In the genomic region with DNA sequence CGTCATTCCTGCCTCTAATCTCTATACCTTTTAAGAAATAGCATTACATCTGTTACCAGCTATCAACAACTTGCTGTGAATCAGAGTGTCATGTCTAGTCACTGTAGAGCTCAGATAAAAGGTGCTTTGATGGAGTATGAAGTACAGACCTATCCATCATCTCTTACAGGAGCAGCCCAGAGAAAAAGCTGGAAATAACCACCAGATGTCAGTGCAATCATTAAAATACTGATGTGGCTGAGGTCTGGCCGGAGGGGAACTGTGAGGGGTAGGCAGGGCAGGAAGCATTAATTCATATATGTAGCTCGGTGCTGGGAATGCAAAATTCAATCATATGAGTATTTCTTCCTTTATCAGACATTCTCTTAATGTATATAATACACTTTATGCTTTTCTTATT, we compare ENCODE assay signal across 8 cellular contexts.
DNase-seq lines count a peak whose midpoint lies in the region; ATAC-seq and TF ChIP-seq lines count a peak whose summit lies in the region.

No MANE protein-coding gene starts in this region.

- no peaks in the 10 kb centered on the region for H3K27me3 ChIP-seq in vagina

- no peak overlapping the region for H3K4me3 Mint-ChIP-seq in neural crest cell

- no peaks in the 10 kb centered on the region for H3K4me1 Mint-ChIP-seq in neural crest cell

- H3K4me3 ChIP-seq in cardiac fibroblast (replicated peaks in 1 of 2; ENCODE audit: low read depth in 2 of 2, low read length in 2 of 2) (no peak overlapping the region), vagina (no peak overlapping the region)

- DNase-seq in ELF-1 (ENCODE audit: low read depth, low spot score) (peak; percentile 63), cardiac fibroblast (ENCODE audit: low read depth in 2 of 2) (peak; percentile 8 to 25), neural crest cell (ENCODE audit: low read depth, low spot score) (no peak), GOT3 (lab: John Stamatoyannopoulos, UW) (no peak), vagina (ENCODE audit: extremely low spot score in 2 of 2) (no peak)

- intact Hi-C loops in vagina (cut with DNase I), result no loop called here

- H3K9me3 ChIP-seq in vagina, result no peaks in the 10 kb centered on the region

- no peak overlapping the region for H3K27ac Mint-ChIP-seq in neural crest cell (ENCODE audit: unreplicated experiment)

- peaks cover 3% of the 10 kb centered on the region for H3K36me3 Mint-ChIP-seq in neural crest cell (ENCODE audit: low read depth)

- TF ChIP-seq CTCF in LNCAP (IDR thresholded peaks at IDR 0.05) (peak; percentile 35; the same call in 1 of the 2 replicates), cardiac fibroblast (IDR thresholded peaks at IDR 0.05; ENCODE audit: low read depth, low read length) (peak; percentile 16), neural crest cell (conservative IDR thresholded peaks at IDR 0.05) (peak; percentile 64), vagina (IDR thresholded peaks at IDR 0.05) (peak in 1 of 3 experiments; percentile 24)

- no peak overlapping the region for H3K27ac ChIP-seq in vagina

- H3K27me3 Mint-ChIP-seq in neural crest cell (ENCODE audit: low read depth), result no peaks in the 10 kb centered on the region

- H3K4me1 ChIP-seq in vagina, result no peaks in the 10 kb centered on the region

- no peaks in the 10 kb centered on the region for H3K36me3 ChIP-seq in vagina

- H3K9me3 Mint-ChIP-seq in neural crest cell, result peaks cover 5% of the 10 kb centered on the region

- no peak for ATAC-seq in GM21360 (IDR thresholded peaks at IDR 0.05; ENCODE audit: unreplicated experiment)
- ATAC-seq in GM21526 (IDR thresholded peaks at IDR 0.05; ENCODE audit: low FRiP score, unreplicated experiment), result no peak

- TF ChIP-seq POLR2A in vagina (IDR thresholded peaks at IDR 0.05), result no peak

Comparison
In these comparisons a context has a peak if more than half of its experiments do, and no peak if none do; other contexts are left out.
1. DNase-seq: peak in ELF-1 (single experiment) and cardiac fibroblast (2 of 2); none in neural crest cell (single experiment), GOT3 (single experiment) and vagina (0 of 2).